Comparison of ENCODE assay signal across 8 cellular contexts in genomic region chr17:7914771-7915610, GRCh38. TPM values are rescaled to one million over a fixed set of nuclear protein-coding genes. Genes with fewer than 3 reads are reported as not detected.
A peak's percentile ranks its signal among the peaks of the same experiment; 100 is the strongest.
DNase-seq lines count a peak whose midpoint lies in the region; ATAC-seq and TF ChIP-seq lines count a peak whose summit lies in the region.

No MANE protein-coding gene starts in this region.

- no peaks in the 10 kb centered on the region for H3K27me3 Mint-ChIP-seq in natural killer cell (ENCODE audit: low read depth in 2 of 2)

- no peaks in the 10 kb centered on the region for H3K36me3 Mint-ChIP-seq in natural killer cell

- intact Hi-C loops in natural killer cell (cut with micrococcal nuclease): loop anchor here (1.0 to 5.0 kb wide), 2 partner anchors 53 to 204 kb away; no protein-coding TSS in a partner anchor

- H3K4me1 ChIP-seq in Peyer's patch: peaks cover 0 to 20% (median 10%) of the 10 kb centered on the region in 4 donors
- H3K4me1 ChIP-seq in endocrine pancreas (ENCODE audit: control insufficient read depth, insufficient read depth, low read length): peaks cover 5% of the 10 kb centered on the region

- peak overlapping the region; percentile 81 to 92 for H3K27ac Mint-ChIP-seq in natural killer cell

- H3K9ac ChIP-seq in endocrine pancreas (ENCODE audit: control insufficient read depth, insufficient read depth, low read length): peak overlapping the region; percentile 58

- ATAC-seq in GM21529 (IDR thresholded peaks at IDR 0.05; ENCODE audit: unreplicated experiment) (peak; percentile 41), natural killer cell (peak; percentile 40 to 50 (median 43)), HG03378 (IDR thresholded peaks at IDR 0.05; ENCODE audit: unreplicated experiment) (no peak), GM19328 (IDR thresholded peaks at IDR 0.05; ENCODE audit: unreplicated experiment) (no peak)

- TF ChIP-seq POLR2A in Peyer's patch (IDR thresholded peaks at IDR 0.05): no peak

- H3K4me1 Mint-ChIP-seq in natural killer cell: peaks cover 26 to 30% of the 10 kb centered on the region in 2 donors

- H3K4me3 ChIP-seq in AG09309 (ENCODE audit: control insufficient read depth, low read depth, low read length) (peak overlapping the region; percentile 49), Peyer's patch (peak overlapping the region; percentile 61 to 77 (median 68)), endocrine pancreas (ENCODE audit: control insufficient read depth, insufficient read depth, low read length) (peak overlapping the region; percentile 60)

- no peak for DNase-seq in AG09309 (ENCODE audit: low read depth)
- DNase-seq in Peyer's patch: no peak
- DNase-seq in natural killer cell: no peak
- no peak for DNase-seq in activated CD4-positive, CD25-positive, alpha-beta regulatory T cell (lab: John Stamatoyannopoulos, UW)

- H3K9me3 Mint-ChIP-seq in natural killer cell: no peaks in the 10 kb centered on the region

- H3K27me3 ChIP-seq in Peyer's patch (no peaks in the 10 kb centered on the region), endocrine pancreas (ENCODE audit: control insufficient read depth, insufficient read depth, low read length) (no peaks in the 10 kb centered on the region)

- H3K27ac ChIP-seq in Peyer's patch: peak overlapping the region; percentile 89 to 97 (median 93)

- TF ChIP-seq CTCF in AG09309 (IDR thresholded peaks at IDR 0.05; ENCODE audit: control insufficient read depth, insufficient read depth, low read depth, low read length, missing control alignments): no peak
- no peak for TF ChIP-seq CTCF in Peyer's patch (IDR thresholded peaks at IDR 0.05)
- no peak for TF ChIP-seq CTCF in natural killer cell (IDR thresholded peaks at IDR 0.05)

- peak overlapping the region; percentile 94 for H3K4me3 Mint-ChIP-seq in natural killer cell

- peaks cover 0 to 24% (median 0%) of the 10 kb centered on the region in 3 donors for H3K36me3 ChIP-seq in Peyer's patch
- peaks cover 3% of the 10 kb centered on the region for H3K36me3 ChIP-seq in endocrine pancreas (ENCODE audit: control insufficient read depth, insufficient read depth, low read length)

- H3K9me3 ChIP-seq in Peyer's patch (no peaks in the 10 kb centered on the region), endocrine pancreas (ENCODE audit: control insufficient read depth, low read length) (no peaks in the 10 kb centered on the region)

RNA-seq across cellular contexts. Expression of gene RNF227, which starts 1.1 kb away (rescaled TPM):
- 1 to 10 TPM in 3 of 4 donors, not detected in 1; 1.2 to 5.1 (median 1.6) TPM for total RNA-seq in Peyer's patch
- 1 to 10 TPM; 3.6 to 5.9 (median 4.7) TPM for total RNA-seq in natural killer cell

RNA-seq across cellular contexts. Expression of gene KCNAB3, which starts 14.7 kb away (rescaled TPM):
- total RNA-seq in Peyer's patch (1 to 10 TPM in 3 of 4 donors, under 1 TPM in 1; 0.95 to 5.0 (median 2.7) TPM), natural killer cell (10 to 100 TPM in 1 of 3 donors, 1 to 10 TPM in 2; 7.9 to 11.7 (median 9.3) TPM)

RNA-seq across cellular contexts. Expression of gene TRAPPC1, which starts 16.8 kb away (rescaled TPM):
- total RNA-seq in Peyer's patch (10 to 100 TPM; 39.8 to 58.0 (median 45.5) TPM), natural killer cell (100 to 1,000 TPM; 122 to 144 (median 135) TPM)

RNA-seq across cellular contexts. Expression of gene CNTROB, which starts 17.0 kb away (rescaled TPM):
- total RNA-seq in Peyer's patch (100 to 1,000 TPM in 1 of 4 donors, 10 to 100 TPM in 3; 30.5 to 120 (median 45.2) TPM), natural killer cell (10 to 100 TPM; 36.3 to 49.8 (median 45.2) TPM)

RNA-seq across cellular contexts. Expression of gene CHD3, which starts 26.4 kb away (rescaled TPM):
- total RNA-seq in Peyer's patch (10 to 100 TPM; 36.1 to 99.9 (median 45.1) TPM), natural killer cell (100 to 1,000 TPM; 215 to 275 (median 218) TPM)

Comparison
In these comparisons a context has a peak if more than half of its experiments do, and no peak if none do; other contexts are left out.
1. ATAC-seq: peak in GM21529 (single experiment) and natural killer cell (3 of 3); none in HG03378 (single experiment) and GM19328 (single experiment).
2. Peak in every context shown above with its lines, with median percentiles within 50 percentile points of each other: H3K4me3 ChIP-seq.